In the genomic region with DNA sequence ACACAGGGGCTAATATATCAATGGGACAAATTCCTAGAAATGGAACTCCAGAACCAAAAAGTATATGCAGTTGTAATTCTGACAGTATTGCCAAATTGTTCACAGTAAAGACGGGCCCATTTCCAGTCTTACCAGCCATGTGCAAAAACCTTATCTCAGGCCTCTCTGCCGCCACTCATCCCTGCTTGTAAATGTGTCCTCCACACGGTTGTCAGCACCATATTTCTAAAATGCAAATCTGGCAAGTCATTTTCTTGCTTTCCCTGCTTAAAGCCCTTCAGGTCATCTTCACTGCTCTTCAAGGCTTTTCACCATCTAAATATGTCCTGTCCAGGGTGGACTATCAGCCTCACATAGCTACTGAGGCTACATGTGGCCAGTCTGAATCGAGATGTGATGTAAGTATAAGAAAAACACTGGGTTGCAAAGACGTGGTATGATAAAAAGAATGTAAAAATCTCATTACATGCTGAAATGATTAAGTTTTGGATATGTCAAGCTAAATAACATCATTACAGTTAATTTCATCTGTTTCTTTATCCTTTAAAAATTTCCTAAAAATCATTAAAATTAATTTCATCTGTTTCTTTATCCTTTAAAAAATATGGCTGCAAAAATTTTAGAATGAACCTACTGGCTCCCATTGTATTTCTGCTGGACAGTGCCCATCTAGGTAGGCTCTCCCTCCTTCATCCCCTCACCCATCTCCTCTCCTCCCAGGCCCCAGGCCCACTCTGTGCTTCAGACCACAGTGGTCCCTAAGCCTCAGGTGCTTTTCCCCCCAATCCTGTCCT, we compare ENCODE assay signal across 10 cellular contexts. TPM values are rescaled to one million over a fixed set of nuclear protein-coding genes. Genes with fewer than 3 reads are reported as not detected.
A peak's percentile ranks its signal among the peaks of the same experiment; 100 is the strongest.
DNase-seq lines count a peak whose midpoint lies in the region; ATAC-seq and TF ChIP-seq lines count a peak whose summit lies in the region.
"Had no signal": no experiment of that assay in that cellular context is flagged by ENCODE, and none has a peak within 500 bp of the region (broad histone marks: within the 10 kb centered on the region; RNA-seq: fewer than 3 reads in every experiment).

No MANE protein-coding gene starts in this region.

- DNase-seq in activated T-cell treated with anti-CD3 and anti-CD28 coated beads, Interleukin-2, amount 50 U/mL, for 24 hours = no peak
- DNase-seq in activated T-cell treated with anti-CD3 and anti-CD28 coated beads for 4 hours (no peak), ascending aorta (ENCODE audit: low spot score in 2 of 2) (no peak), right lobe of liver (no peak), transverse colon (no peak), NCI-H1105 treated with DMSO at 0.1 percent for 48 hours (lab: John Stamatoyannopoulos, UW) (no peak)

- no peaks in the 10 kb centered on the region for H3K27me3 ChIP-seq in ascending aorta
- no peaks in the 10 kb centered on the region for H3K27me3 ChIP-seq in right lobe of liver
- H3K27me3 ChIP-seq in transverse colon = no peaks in the 10 kb centered on the region

- H3K27me3 Mint-ChIP-seq in activated T-cell treated with anti-CD3 and anti-CD28 coated beads, Interleukin-2, amount 50 U/mL, for 24 hours = no peaks in the 10 kb centered on the region

- peak overlapping the region; percentile 97 for H3K27ac Mint-ChIP-seq in activated T-cell treated with anti-CD3 and anti-CD28 coated beads, Interleukin-2, amount 50 U/mL, for 24 hours

- TF ChIP-seq CTCF in ascending aorta (IDR thresholded peaks at IDR 0.05) (no peak), right lobe of liver (IDR thresholded peaks at IDR 0.05) (no peak), transverse colon (IDR thresholded peaks at IDR 0.05) (no peak)

- peak in 1 of 4 donors; percentile 1 for ATAC-seq in right lobe of liver
- no peak for ATAC-seq in GM18517 (IDR thresholded peaks at IDR 0.05; ENCODE audit: unreplicated experiment)
- no peak for ATAC-seq in HG03039 (IDR thresholded peaks at IDR 0.05; ENCODE audit: unreplicated experiment)

- intact Hi-C loops in ascending aorta (cut with DNase I) = no loop called here
- intact Hi-C loops in right lobe of liver (cut with DNase I) = loop anchor here (5.0 to 10.0 kb wide), 2 partner anchors 119 to 122 kb away; partner anchors contain the start of gene PARP14 (in 2 of the 2)
- intact Hi-C loops in transverse colon (cut with DNase I; ENCODE audit: low total_unique reads) = loop anchor here (5.0 kb wide), 1 partner anchor 119 kb away; the partner anchor contains the start of gene PARP14

- peaks cover 4 to 16% of the 10 kb centered on the region in 2 donors for H3K4me1 ChIP-seq in ascending aorta
- peaks cover 0 to 52% (median 20%) of the 10 kb centered on the region in 4 donors for H3K4me1 ChIP-seq in right lobe of liver
- peaks cover 8 to 45% (median 23%) of the 10 kb centered on the region in 4 donors for H3K4me1 ChIP-seq in transverse colon

- in situ Hi-C loops in transverse colon (cut with MboI; ENCODE audit: low pct_ligation_motif_present in 1 of 4, low pct_unique_long_range_greater_than_20kb in 1 of 4, low sequenced_read_pairs in 3 of 4) = no loop called here

- peaks cover 8 to 32% of the 10 kb centered on the region in 2 donors for H3K36me3 ChIP-seq in ascending aorta
- peaks cover 0 to 26% (median 18%) of the 10 kb centered on the region in 4 donors for H3K36me3 ChIP-seq in right lobe of liver
- peaks cover 0 to 31% (median 5%) of the 10 kb centered on the region in 4 donors for H3K36me3 ChIP-seq in transverse colon
- H3K36me3 ChIP-seq: cardiac muscle cell had no signal

- WGBS in right lobe of liver (ENCODE audit: insufficient coverage, low coverage, low lambda C conversion rate, missing lambda C conversion rate) = 16% methylated on average over 5 of the region's 5 CpGs
- WGBS in transverse colon (ENCODE audit: low coverage in 1 of 2), 2 donors = 55 to 58% methylated on average over 5 of the region's 5 CpGs

- H3K4me3 ChIP-seq in ascending aorta (peak overlapping the region; percentile 90 to 94), right lobe of liver (peak overlapping the region; percentile 70 to 94 (median 76)), transverse colon (peak overlapping the region; percentile 68 to 92 (median 76))

- no peak for TF ChIP-seq EP300 in transverse colon (IDR thresholded peaks at IDR 0.05; ENCODE audit: low read depth)

- H3K4me3 Mint-ChIP-seq in activated T-cell treated with anti-CD3 and anti-CD28 coated beads, Interleukin-2, amount 50 U/mL, for 24 hours = peak overlapping the region; percentile 88

- peak overlapping the region; percentile 87 to 91 for H3K27ac ChIP-seq in ascending aorta
- peak overlapping the region; percentile 97 to 99 (median 99) for H3K27ac ChIP-seq in right lobe of liver
- H3K27ac ChIP-seq in transverse colon = peak overlapping the region; percentile 92 to 97 (median 92)
- H3K27ac ChIP-seq: cardiac muscle cell had no signal

- H3K9me3 Mint-ChIP-seq in activated T-cell treated with anti-CD3 and anti-CD28 coated beads, Interleukin-2, amount 50 U/mL, for 24 hours = no peaks in the 10 kb centered on the region

- H3K4me1 Mint-ChIP-seq in activated T-cell treated with anti-CD3 and anti-CD28 coated beads, Interleukin-2, amount 50 U/mL, for 24 hours (ENCODE audit: low read depth) = peaks cover 61% of the 10 kb centered on the region

- peaks cover 64% of the 10 kb centered on the region for H3K36me3 Mint-ChIP-seq in activated T-cell treated with anti-CD3 and anti-CD28 coated beads, Interleukin-2, amount 50 U/mL, for 24 hours (ENCODE audit: low read depth)

- H3K9me3 ChIP-seq in ascending aorta = no peaks in the 10 kb centered on the region
- H3K9me3 ChIP-seq in right lobe of liver = no peaks in the 10 kb centered on the region
- no peaks in the 10 kb centered on the region for H3K9me3 ChIP-seq in transverse colon

- no peak for TF ChIP-seq POLR2A in right lobe of liver (IDR thresholded peaks at IDR 0.05)
- TF ChIP-seq POLR2A in transverse colon (IDR thresholded peaks at IDR 0.05) = no peak

RNA-seq across cellular contexts. Expression of gene PARP9, which starts 1.0 kb away (rescaled TPM):
- 8.1 TPM for total RNA-seq in ascending aorta
- total RNA-seq in right lobe of liver = 10 to 100 TPM; 35.5 to 64.7 (median 42.5) TPM
- total RNA-seq in transverse colon = 10 to 100 TPM; 24.2 to 35.8 (median 29.1) TPM

RNA-seq across cellular contexts. Expression of gene DTX3L, which starts 1.0 kb away (rescaled TPM):
- total RNA-seq in ascending aorta (22.4 TPM), right lobe of liver (10 to 100 TPM; 31.3 to 63.7 (median 38.4) TPM), transverse colon (10 to 100 TPM; 22.3 to 32.4 (median 26.7) TPM)

RNA-seq across cellular contexts. Expression of gene PARP15, which starts 14.3 kb away (rescaled TPM):
- total RNA-seq in ascending aorta = not detected
- 1 to 10 TPM in 4 of 6 experiments, under 1 TPM in 2; 0.37 to 1.5 (median 1.3) TPM for total RNA-seq in right lobe of liver
- 10 to 100 TPM in 1 of 4 donors, 1 to 10 TPM in 3; 1.2 to 10.3 (median 4.2) TPM for total RNA-seq in transverse colon
- total RNA-seq: cardiac muscle cell, HT1080 had no signal

RNA-seq across cellular contexts. Expression of gene KPNA1, which starts 48.4 kb away (rescaled TPM):
- 21.1 TPM for total RNA-seq in ascending aorta
- 10 to 100 TPM; 33.7 to 61.3 (median 51.2) TPM for total RNA-seq in right lobe of liver
- total RNA-seq in transverse colon = 100 to 1,000 TPM in 1 of 4 donors, 10 to 100 TPM in 2, 1 to 10 TPM in 1; 8.6 to 108 (median 30.2) TPM
